20 cellular contexts compared by ENCODE assay signal in genomic region chr5:170523830-170524229, GRCh38. TPM values are rescaled to one million over a fixed set of nuclear protein-coding genes. Genes with fewer than 3 reads are reported as not detected.
A peak's percentile ranks its signal among the peaks of the same experiment; 100 is the strongest.
DNase-seq lines count a peak whose midpoint lies in the region; ATAC-seq, FAIRE-seq and TF ChIP-seq lines count a peak whose summit lies in the region.
"Had no signal": no experiment of that assay in that cellular context is flagged by ENCODE, and none has a peak within 500 bp of the region (broad histone marks: within the 10 kb centered on the region; RNA-seq: fewer than 3 reads in every experiment).

No MANE protein-coding gene starts in this region.

- H3K23ac ChIP-seq in H1 (ENCODE audit: insufficient read length) = no peak overlapping the region

- no peaks in the 10 kb centered on the region for H3K36me3 Mint-ChIP-seq in naive thymus-derived CD4-positive, alpha-beta T cell
- H3K36me3 Mint-ChIP-seq in osteocyte (ENCODE audit: unreplicated experiment) = no peaks in the 10 kb centered on the region
- H3K36me3 Mint-ChIP-seq: CD4-positive, CD25-positive, alpha-beta regulatory T cell; CD8-positive, alpha-beta memory T cell had no signal

- no peak overlapping the region for H2AK5ac ChIP-seq in H1 (ENCODE audit: low read depth, low read length)

- intact Hi-C loops in naive thymus-derived CD4-positive, alpha-beta T cell (cut with micrococcal nuclease) = no loop called here

- H2BK15ac ChIP-seq in H1 (ENCODE audit: low read length) = 0 out of 2 replicates have a peak overlapping the region, but pooled peaks have one; percentile 83

- H3K56ac ChIP-seq in H1 (replicated peaks; ENCODE audit: insufficient read length, low read depth, low read length) = no peak overlapping the region

- H3K23me2 ChIP-seq in H1 (ENCODE audit: low read depth, low read length) = no peaks in the 10 kb centered on the region

- H3K9me3 ChIP-seq in RWPE2 (ENCODE audit: severe bottlenecking) = no peaks in the 10 kb centered on the region
- no peaks in the 10 kb centered on the region for H3K9me3 ChIP-seq in H1 (ENCODE audit: insufficient read depth in 2 of 2, low read depth in 1 of 2, low read length in 1 of 2)
- no peaks in the 10 kb centered on the region for H3K9me3 ChIP-seq in naive thymus-derived CD4-positive, alpha-beta T cell (ENCODE audit: control insufficient read depth in 2 of 3, low read length in 3 of 3)
- H3K9me3 ChIP-seq: BE2C had no signal

- DNase-seq in RWPE2 (ENCODE audit: low spot score) = peak; percentile 35
- DNase-seq in H1 (ENCODE audit: low read depth in 1 of 2, low spot score in 2 of 2) = no peak
- DNase-seq in naive thymus-derived CD4-positive, alpha-beta T cell = no peak
- no peak for DNase-seq in osteocyte (ENCODE audit: extremely low spot score, unreplicated experiment)
- no peak for DNase-seq in COLO668 (lab: John Stamatoyannopoulos, UW; ENCODE audit: unreplicated experiment)
- DNase-seq in COR-L47 (lab: John Stamatoyannopoulos, UW) = no peak
- no peak for DNase-seq in AML-193 (lab: John Stamatoyannopoulos, UW)
- DNase-seq: CD4-positive, CD25-positive, alpha-beta regulatory T cell; CD8-positive, alpha-beta memory T cell; DMS153; GF-D8; H7; IMR-90 had no signal

- H2BK120ac ChIP-seq in H1 (replicated peaks; ENCODE audit: low read depth, low read length) = no peak overlapping the region

- H3K4me3 Mint-ChIP-seq in naive thymus-derived CD4-positive, alpha-beta T cell = no peak overlapping the region
- no peak overlapping the region for H3K4me3 Mint-ChIP-seq in osteocyte (ENCODE audit: unreplicated experiment)
- H3K4me3 Mint-ChIP-seq: CD4-positive, CD25-positive, alpha-beta regulatory T cell; CD8-positive, alpha-beta memory T cell; GM23338 had no signal

- no peak for TF ChIP-seq EP300 in H1 (IDR thresholded peaks at IDR 0.05; ENCODE audit: borderline replicate concordance in 1 of 2, low read depth in 2 of 2, low read length in 2 of 2)

- no peak overlapping the region for H4K5ac ChIP-seq in H1 (ENCODE audit: insufficient read length, low read depth, low read length)

- no peak overlapping the region for H3K4ac ChIP-seq in H1 (replicated peaks; ENCODE audit: insufficient read length, low read depth, low read length)

- POLR2A ChIA-PET in H1 (lab: Charles Lee; ENCODE audit: partially characterized antibody) = no interaction called here
- POLR2A ChIA-PET in naive thymus-derived CD4-positive, alpha-beta T cell (lab: Charles Lee) = no interaction called here

- peak overlapping the region; percentile 20; the same call in 1 of the 2 replicates for H2BK12ac ChIP-seq in H1 (ENCODE audit: low read depth, low read length)

- CTCF ChIA-PET in H1 (lab: Charles Lee; ENCODE audit: partially characterized antibody) = interaction anchor here (1.3 to 4.5 kb wide), 2 partner anchors 14 to 45 kb away, joined by 4 to 26 read pairs; no protein-coding TSS in a partner anchor
- CTCF ChIA-PET in naive thymus-derived CD4-positive, alpha-beta T cell (lab: Charles Lee) = no interaction called here

- no peaks in the 10 kb centered on the region for H3K79me1 ChIP-seq in H1 (ENCODE audit: low read depth, low read length)

- no peak overlapping the region for H4K8ac ChIP-seq in H1 (ENCODE audit: extremely low read depth, insufficient read depth, low read length)

- H3K27ac ChIP-seq in RWPE2 (ENCODE audit: poor library complexity, severe bottlenecking) (no peak overlapping the region), H1 (ENCODE audit: low read depth, low read length) (no peak overlapping the region)
- H3K27ac ChIP-seq in naive thymus-derived CD4-positive, alpha-beta T cell (ENCODE audit: low read depth, low read length) = no peak overlapping the region

- H3K4me3 ChIP-seq in RWPE2 (ENCODE audit: severe bottlenecking) (no peak overlapping the region), H1 (ENCODE audit: extremely low read depth in 1 of 4, insufficient read depth in 2 of 4, low read depth in 3 of 4, low read length in 4 of 4) (no peak overlapping the region)
- H3K4me3 ChIP-seq in naive thymus-derived CD4-positive, alpha-beta T cell (ENCODE audit: low read length) = no peak overlapping the region
- H3K4me3 ChIP-seq: GM23338, K562 had no signal

- H3K79me2 ChIP-seq in H1 (ENCODE audit: control insufficient read depth in 1 of 2, insufficient read depth in 2 of 2, low read length in 2 of 2) = no peaks in the 10 kb centered on the region

- no peak overlapping the region for H3K27ac Mint-ChIP-seq in naive thymus-derived CD4-positive, alpha-beta T cell
- H3K27ac Mint-ChIP-seq in osteocyte (ENCODE audit: unreplicated experiment) = peak overlapping the region; percentile 86
- H3K27ac Mint-ChIP-seq: CD8-positive, alpha-beta memory T cell; GM23338 had no signal

- no peak overlapping the region for H3K9ac ChIP-seq in H1 (replicated peaks in 1 of 4; ENCODE audit: extremely low read depth in 1 of 4, low read depth in 3 of 4, low read length in 3 of 4)

- H3K27me3 ChIP-seq in RWPE2 (ENCODE audit: insufficient read depth, poor library complexity, severe bottlenecking) (no peaks in the 10 kb centered on the region), H1 (replicated peaks in 1 of 4; ENCODE audit: control insufficient read depth in 3 of 4, extremely low read depth in 1 of 4, insufficient read depth in 3 of 4, low read length in 3 of 4) (no peaks in the 10 kb centered on the region; a peak in 1 of 7 replicates)
- H3K27me3 ChIP-seq in naive thymus-derived CD4-positive, alpha-beta T cell (ENCODE audit: control insufficient read depth in 2 of 2, insufficient read depth in 2 of 2, low read length in 2 of 2) = no peaks in the 10 kb centered on the region
- H3K27me3 ChIP-seq: BE2C had no signal

- WGBS in H1 (ENCODE audit: extremely low coverage in 1 of 2, insufficient coverage in 1 of 2, insufficient read length in 1 of 2, insufficient replicate concordance in 2 of 2, low coverage in 1 of 2, low lambda C conversion rate in 2 of 2, missing lambda C conversion rate in 1 of 2), 2 experiments = 88% methylated on average over 2 of the region's 2 CpGs; no CpG with 5 or more reads in 1 of the 2 experiments

- H3K4me2 ChIP-seq in H1 (ENCODE audit: insufficient read depth in 1 of 2, low read depth in 2 of 2, low read length in 2 of 2) = no peak overlapping the region
- H3K4me2 ChIP-seq: GM23338 had no signal

- TF ChIP-seq CTCF in RWPE2 (IDR thresholded peaks at IDR 0.05; ENCODE audit: poor library complexity, severe bottlenecking) = no peak
- TF ChIP-seq CTCF in H1 (IDR thresholded peaks at IDR 0.05; ENCODE audit: control extremely low read depth in 1 of 3, insufficient read depth in 1 of 3, low read depth in 1 of 3, low read length in 3 of 3) = no peak
- no peak for TF ChIP-seq CTCF in osteocyte (IDR thresholded peaks at IDR 0.05)

- H4K20me1 ChIP-seq in H1 (replicated peaks in 1 of 2; ENCODE audit: control insufficient read depth in 1 of 2, insufficient read depth in 2 of 2, low read length in 2 of 2) = no peaks in the 10 kb centered on the region

- H3K14ac ChIP-seq in H1 (ENCODE audit: insufficient read length) = no peak overlapping the region

- no peak overlapping the region for H2BK5ac ChIP-seq in H1 (ENCODE audit: low read depth, low read length)

- H3K36me3 ChIP-seq in RWPE2 (ENCODE audit: low read depth) = no peaks in the 10 kb centered on the region
- no peaks in the 10 kb centered on the region for H3K36me3 ChIP-seq in H1 (ENCODE audit: control insufficient read depth in 2 of 4, insufficient read depth in 4 of 4, low read length in 3 of 4)
- no peaks in the 10 kb centered on the region for H3K36me3 ChIP-seq in naive thymus-derived CD4-positive, alpha-beta T cell (ENCODE audit: control insufficient read depth in 2 of 3, insufficient read depth in 3 of 3, low read length in 3 of 3)
- H3K36me3 ChIP-seq: BE2C had no signal

- peaks cover 0 to 20% (median 8%) of the 10 kb centered on the region in 5 donors for H3K27me3 Mint-ChIP-seq in naive thymus-derived CD4-positive, alpha-beta T cell
- H3K27me3 Mint-ChIP-seq in osteocyte (ENCODE audit: unreplicated experiment) = no peaks in the 10 kb centered on the region
- H3K27me3 Mint-ChIP-seq: CD4-positive, CD25-positive, alpha-beta regulatory T cell had no signal

- no peak for TF ChIP-seq RAD21 in H1 (IDR thresholded peaks at IDR 0.05 in 1 of 2, conservative IDR thresholded peaks at IDR 0.05 in 1 of 2; ENCODE audit: low read depth in 2 of 2, low read length in 2 of 2)

- H3K4me1 Mint-ChIP-seq in naive thymus-derived CD4-positive, alpha-beta T cell = no peaks in the 10 kb centered on the region
- peaks cover 13% of the 10 kb centered on the region for H3K4me1 Mint-ChIP-seq in osteocyte (ENCODE audit: unreplicated experiment)
- H3K4me1 Mint-ChIP-seq: CD4-positive, CD25-positive, alpha-beta regulatory T cell; CD8-positive, alpha-beta memory T cell had no signal

- H4K91ac ChIP-seq in H1 (replicated peaks; ENCODE audit: insufficient read length, low read length) = no peak overlapping the region

- no peak for FAIRE-seq in H1 (lab: Jason Lieb, UNC)
- FAIRE-seq: HTR-8/SVneo, K562 had no signal

- H3K9me3 Mint-ChIP-seq in naive thymus-derived CD4-positive, alpha-beta T cell = peaks cover 0 to 5% (median 0%) of the 10 kb centered on the region in 11 donors
- peaks cover 3% of the 10 kb centered on the region for H3K9me3 Mint-ChIP-seq in osteocyte (ENCODE audit: unreplicated experiment)
- H3K9me3 Mint-ChIP-seq: CD8-positive, alpha-beta memory T cell; GM23338 had no signal

- H2BK20ac ChIP-seq in H1 (ENCODE audit: low read length) = no peak overlapping the region

- H3K4me1 ChIP-seq in RWPE2 (ENCODE audit: insufficient read depth, poor library complexity, severe bottlenecking) (peaks cover 12% of the 10 kb centered on the region), H1 (replicated peaks in 1 of 4; ENCODE audit: control insufficient read depth in 3 of 4, insufficient read depth in 4 of 4, low read length in 3 of 4) (peaks cover 2 to 9% (median 5%) of the 10 kb centered on the region in 4 experiments; a peak in 5 of 7 replicates)
- H3K4me1 ChIP-seq in naive thymus-derived CD4-positive, alpha-beta T cell (ENCODE audit: control insufficient read depth in 2 of 2, insufficient read depth in 2 of 2, low read length in 2 of 2) = no peaks in the 10 kb centered on the region
- H3K4me1 ChIP-seq: BE2C had no signal

- H2AFZ ChIP-seq in H1 (ENCODE audit: low read length) = no peak overlapping the region
- H2AFZ ChIP-seq: GM23338 had no signal

- H3K18ac ChIP-seq in H1 (ENCODE audit: extremely low read depth, low read length) = no peak overlapping the region

- ATAC-seq in RWPE2 (ENCODE audit: low read depth) (no peak), HG03280 (IDR thresholded peaks at IDR 0.05; ENCODE audit: unreplicated experiment) (no peak)
- peak; percentile 19 for ATAC-seq in naive thymus-derived CD4-positive, alpha-beta T cell
- ATAC-seq: HCT116, K562 had no signal

- TF ChIP-seq POLR2A in H1 (IDR thresholded peaks at IDR 0.05; ENCODE audit: control extremely low read depth in 1 of 2, low read depth in 2 of 2, low read length in 2 of 2) = no peak

RNA-seq across cellular contexts. Expression of gene KCNIP1, which starts 20.0 kb away (rescaled TPM):
- 0.52 TPM in 2 replicates for total RNA-seq in H1 (2021; fragmentation: NEBNext Ultra II Directional; extraction: Animal tissue kit (Norgen Biotek cat#: 25700))
- 0.36 and 0.83 TPM in 2 replicates for polyA plus RNA-seq in H1 (2011; rRNA removed)
- 0.41 TPM for polyA plus RNA-seq in H1 (2011; cell fraction: cytosol; rRNA removed)
- polyA plus RNA-seq in H1 (2011; cell fraction: nucleus; rRNA removed) = 0.40 TPM
- polyA plus RNA-seq in H1 (2012, experiment 1 of 2) = 0.41 to 0.98 TPM (median 0.81 TPM) in 4 replicates
- 0.60 TPM for polyA plus RNA-seq in H1 (2012, experiment 2 of 2)
- 0.53 TPM for polyA plus RNA-seq in H1 (2013, experiment 1 of 2)
- 0.61 TPM for polyA plus RNA-seq in H1 (2013, experiment 2 of 2)
- polyA minus RNA-seq in H1 (2011; rRNA and poly(A)+ RNA removed) = 0.60 and 0.76 TPM in 2 replicates
- not detected for polyA minus RNA-seq in H1 (2011; cell fraction: cytosol; rRNA and poly(A)+ RNA removed)
- 1.3 TPM for polyA minus RNA-seq in H1 (2011; cell fraction: nucleus; rRNA and poly(A)+ RNA removed)
- not detected for total RNA-seq in naive thymus-derived CD4-positive, alpha-beta T cell
- not detected for polyA plus RNA-seq in naive thymus-derived CD4-positive, alpha-beta T cell
- 12.6 and 13.3 TPM in 2 replicates for total RNA-seq in osteocyte
- total RNA-seq: A172; CD4-positive, CD25-positive, alpha-beta regulatory T cell; CD8-positive, alpha-beta memory T cell; IMR-90; K562 had no signal
- polyA plus RNA-seq: CD4-positive, CD25-positive, alpha-beta regulatory T cell; CD8-positive, alpha-beta memory T cell; IMR-90; K562 had no signal
